ENCODE assay signal across 26 cellular contexts in genomic region chr10:131959841-131960240, GRCh38.
"Had no signal": no experiment of that assay in that cellular context is flagged by ENCODE, and none has a peak within 500 bp of the region (broad histone marks: within the 10 kb centered on the region; RNA-seq: fewer than 3 reads in every experiment).

No MANE protein-coding gene starts in this region.

- H3K9me3 ChIP-seq: left ventricle myocardium inferior, prostate gland, right atrium auricular region, suprapubic skin, transverse colon, vagina had no signal

- H3K27ac ChIP-seq: left ventricle myocardium inferior, neural progenitor cell, prostate gland, right atrium auricular region, skin epidermis, suprapubic skin, transverse colon, vagina had no signal

- FAIRE-seq: colon, frontal cortex had no signal

- H3K4me2 ChIP-seq: neural progenitor cell had no signal

- H3K27ac Mint-ChIP-seq: immature natural killer cell, memory B cell, nephron, neural progenitor cell had no signal

- H3K36me3 ChIP-seq: neural progenitor cell had no signal

- H3K27me3 Mint-ChIP-seq: memory B cell; stimulated activated naive CD8-positive, alpha-beta T cell treated with anti-CD3 and anti-CD28 coated beads, Interleukin-15, amount 100 ng/mL, for 72 hours had no signal

- H3K4me3 ChIP-seq: dorsolateral prefrontal cortex, left ventricle myocardium inferior, lung, neural progenitor cell, prostate gland, right atrium auricular region, skin epidermis, suprapubic skin, transverse colon, vagina had no signal

- H2AFZ ChIP-seq: neural progenitor cell had no signal

- H3K9ac ChIP-seq: neural progenitor cell had no signal

- H3K9me3 Mint-ChIP-seq: immature natural killer cell; memory B cell; nephron; stimulated activated naive CD8-positive, alpha-beta T cell treated with anti-CD3 and anti-CD28 coated beads, Interleukin-15, amount 100 ng/mL, for 72 hours had no signal

- DNase-seq: effector CD4-positive, alpha-beta T cell; hypothalamus; immature natural killer cell; islet precursor cell; kidney glomerular epithelial cell; left colon; left ventricle myocardium inferior; nucleus accumbens; stimulated activated CD4-positive, alpha-beta T cell treated with anti-CD3 and anti-CD28 coated beads, Interleukin-15, amount 100 ng/mL, for 24 hours; stimulated activated CD4-positive, alpha-beta T cell treated with anti-CD3 and anti-CD28 coated beads, Interleukin-2, amount 100 ng/mL, for 48 hours; stimulated activated CD8-positive, alpha-beta memory T cell treated with anti-CD3 and anti-CD28 coated beads, Interleukin-4, amount 100 ng/mL, for 48 hours; stimulated activated naive CD4-positive, alpha-beta T cell; stimulated activated naive CD8-positive, alpha-beta T cell treated with anti-CD3 and anti-CD28 coated beads, Interleukin-15, amount 100 ng/mL, for 72 hours; transverse colon had no signal

- H3K4me1 ChIP-seq: left ventricle myocardium inferior, neural progenitor cell, prostate gland, right atrium auricular region, transverse colon, vagina had no signal

- H3K4me3 Mint-ChIP-seq: immature natural killer cell; memory B cell; nephron; neural progenitor cell; stimulated activated naive CD8-positive, alpha-beta T cell treated with anti-CD3 and anti-CD28 coated beads, Interleukin-15, amount 100 ng/mL, for 72 hours had no signal

- H3K4me1 Mint-ChIP-seq: memory B cell, nephron, neural progenitor cell had no signal

- H3K27me3 ChIP-seq: dorsolateral prefrontal cortex, neural progenitor cell, right atrium auricular region, suprapubic skin, transverse colon, vagina had no signal
